8 cellular contexts compared by ENCODE assay signal in genomic region chr19:13163609-13164364, GRCh38. TPM values are rescaled to one million over a fixed set of nuclear protein-coding genes. Genes with fewer than 3 reads are reported as not detected.
DNase-seq lines count a peak whose midpoint lies in the region; ATAC-seq and TF ChIP-seq lines count a peak whose summit lies in the region.

No MANE protein-coding gene starts in this region.

- DNase-seq in AG20443 (ENCODE audit: low spot score) (peak; percentile 75), HCEC 1CT (peak; percentile 80), RWPE1 (ENCODE audit: low spot score) (peak; percentile 68), adrenal gland (peak; percentile 72 to 85 (median 81)), heart left ventricle (peak; percentile 72 to 83 (median 76)), KG1 (lab: John Stamatoyannopoulos, UW) (no peak)

- H3K36me3 ChIP-seq in adrenal gland (replicated peaks in 1 of 2) (no peaks in the 10 kb centered on the region), heart left ventricle (no peaks in the 10 kb centered on the region), parathyroid adenoma (ENCODE audit: control insufficient read depth, insufficient read depth, low read length) (no peaks in the 10 kb centered on the region)

- H3K27me3 ChIP-seq in adrenal gland (no peaks in the 10 kb centered on the region), heart left ventricle (no peaks in the 10 kb centered on the region), parathyroid adenoma (ENCODE audit: control insufficient read depth, insufficient read depth, low read length) (no peaks in the 10 kb centered on the region)

- TF ChIP-seq POLR2A in adrenal gland (IDR thresholded peaks at IDR 0.05): peak in 1 of 2 donors; percentile 40
- TF ChIP-seq POLR2A in heart left ventricle (IDR thresholded peaks at IDR 0.05): no peak

- POLR2A ChIA-PET in RWPE1 (lab: Yijun Ruan, JAX; ENCODE audit: low non-redundant PET): interaction anchor here (1.3 to 2.5 kb wide), 2 partner anchors 9 to 11 kb away, joined by 9 to 18 read pairs; no protein-coding TSS in a partner anchor

- no peaks in the 10 kb centered on the region for H3K79me2 ChIP-seq in parathyroid adenoma

- H2AFZ ChIP-seq in parathyroid adenoma: peak overlapping the region; percentile 88

- no peaks in the 10 kb centered on the region for H3K9me3 ChIP-seq in adrenal gland (replicated peaks in 1 of 3)
- no peaks in the 10 kb centered on the region for H3K9me3 ChIP-seq in heart left ventricle
- no peaks in the 10 kb centered on the region for H3K9me3 ChIP-seq in parathyroid adenoma (ENCODE audit: control insufficient read depth, low read length)

- H3K4me3 ChIP-seq in adrenal gland (peak overlapping the region in 1 of 4 donors; percentile 31), heart left ventricle (peak overlapping the region in 10 of 12 donors; percentile 32 to 62 (median 52)), parathyroid adenoma (ENCODE audit: low read depth, low read length) (peak overlapping the region; percentile 32)

- intact Hi-C loops in adrenal gland (cut with DNase I) (no loop called here), heart left ventricle (cut with DNase I) (loop anchor here in 1 of 10 donors (2.0 kb wide), 1 partner anchor 13 kb away; the partner anchor contains the start of genes IER2 and STX10)

- 24 to 38% (median 27%) methylated on average over 7 to 20 of the region's 20 CpGs for WGBS in adrenal gland, 4 donors
- 22 to 33% (median 29%) methylated on average over 19 to 20 of the region's 20 CpGs for WGBS in heart left ventricle, 4 donors

- H3K4me2 ChIP-seq in parathyroid adenoma (ENCODE audit: low read length): peak overlapping the region; percentile 68

- peak overlapping the region; percentile 100 for H3K27ac ChIP-seq in RWPE1
- H3K27ac ChIP-seq in adrenal gland: peak overlapping the region; percentile 40 to 93 (median 72)
- H3K27ac ChIP-seq in heart left ventricle: peak overlapping the region; percentile 84 to 99 (median 96)
- peak overlapping the region; percentile 93 for H3K27ac ChIP-seq in parathyroid adenoma

- CTCF ChIA-PET in RWPE1 (lab: Yijun Ruan, JAX): interaction anchor here (0.6 to 0.7 kb wide), 3 partner anchors 9 to 49 kb away, joined by 3 read pairs; no protein-coding TSS in a partner anchor

- ATAC-seq in heart left ventricle: peak; percentile 15 to 53 (median 34)
- no peak for ATAC-seq in HG02840 (IDR thresholded peaks at IDR 0.05; ENCODE audit: low FRiP score, unreplicated experiment)

- no peak for TF ChIP-seq CTCF in RWPE1 (conservative IDR thresholded peaks at IDR 0.05; ENCODE audit: low read depth)
- no peak for TF ChIP-seq CTCF in adrenal gland (IDR thresholded peaks at IDR 0.05)
- TF ChIP-seq CTCF in heart left ventricle (IDR thresholded peaks at IDR 0.05): no peak
- peak; percentile 9 for TF ChIP-seq CTCF in parathyroid adenoma (IDR thresholded peaks at IDR 0.05)

- peaks cover 16 to 38% of the 10 kb centered on the region in 2 donors for H3K4me1 ChIP-seq in adrenal gland (replicated peaks in 1 of 2)
- peaks cover 8 to 84% (median 50%) of the 10 kb centered on the region in 12 donors for H3K4me1 ChIP-seq in heart left ventricle
- H3K4me1 ChIP-seq in parathyroid adenoma: peaks cover 31% of the 10 kb centered on the region

- no peak overlapping the region for H3K9ac ChIP-seq in parathyroid adenoma

RNA-seq across cellular contexts. Expression of gene IER2, which starts 13.6 kb away (rescaled TPM):
- total RNA-seq in adrenal gland (100 to 1,000 TPM in 2 of 8 donors, 10 to 100 TPM in 6; 36.4 to 121 (median 61.8) TPM), heart left ventricle (100 to 1,000 TPM in 1 of 9 donors, 10 to 100 TPM in 8; 17.6 to 101 (median 29.1) TPM)
- polyA plus RNA-seq in adrenal gland (100 to 1,000 TPM in 1 of 3 donors, 10 to 100 TPM in 1, 1 to 10 TPM in 1; 7.4 to 120 (median 97.1) TPM), heart left ventricle (10 to 100 TPM; 21.8 to 35.7 TPM)

RNA-seq across cellular contexts. Expression of gene STX10, which starts 13.6 kb away (rescaled TPM):
- total RNA-seq in adrenal gland: 10 to 100 TPM; 30.5 to 90.7 (median 65.0) TPM
- 100 to 1,000 TPM in 2 of 3 donors, 10 to 100 TPM in 1; 16.0 to 182 (median 159) TPM for polyA plus RNA-seq in adrenal gland
- 10 to 100 TPM; 24.0 to 48.8 (median 35.8) TPM for total RNA-seq in heart left ventricle
- polyA plus RNA-seq in heart left ventricle: 10 to 100 TPM; 52.5 to 64.7 TPM

RNA-seq across cellular contexts. Expression of gene NACC1, which starts 45.7 kb away (rescaled TPM):
- total RNA-seq in adrenal gland: 10 to 100 TPM; 26.7 to 67.0 (median 48.0) TPM
- 10 to 100 TPM; 12.4 to 47.7 (median 14.8) TPM for polyA plus RNA-seq in adrenal gland
- total RNA-seq in heart left ventricle: 10 to 100 TPM; 28.7 to 88.2 (median 41.8) TPM
- 10 to 100 TPM; 49.6 to 74.2 TPM for polyA plus RNA-seq in heart left ventricle

RNA-seq across cellular contexts. Expression of gene TRMT1, which starts 47.2 kb away (rescaled TPM):
- total RNA-seq in adrenal gland (10 to 100 TPM; 13.4 to 48.0 (median 35.4) TPM), heart left ventricle (10 to 100 TPM; 15.1 to 22.6 (median 16.2) TPM)
- polyA plus RNA-seq in adrenal gland (100 to 1,000 TPM in 2 of 3 donors, 10 to 100 TPM in 1; 15.5 to 229 (median 120) TPM), heart left ventricle (10 to 100 TPM; 26.4 to 32.4 TPM)
